In the genomic region with DNA sequence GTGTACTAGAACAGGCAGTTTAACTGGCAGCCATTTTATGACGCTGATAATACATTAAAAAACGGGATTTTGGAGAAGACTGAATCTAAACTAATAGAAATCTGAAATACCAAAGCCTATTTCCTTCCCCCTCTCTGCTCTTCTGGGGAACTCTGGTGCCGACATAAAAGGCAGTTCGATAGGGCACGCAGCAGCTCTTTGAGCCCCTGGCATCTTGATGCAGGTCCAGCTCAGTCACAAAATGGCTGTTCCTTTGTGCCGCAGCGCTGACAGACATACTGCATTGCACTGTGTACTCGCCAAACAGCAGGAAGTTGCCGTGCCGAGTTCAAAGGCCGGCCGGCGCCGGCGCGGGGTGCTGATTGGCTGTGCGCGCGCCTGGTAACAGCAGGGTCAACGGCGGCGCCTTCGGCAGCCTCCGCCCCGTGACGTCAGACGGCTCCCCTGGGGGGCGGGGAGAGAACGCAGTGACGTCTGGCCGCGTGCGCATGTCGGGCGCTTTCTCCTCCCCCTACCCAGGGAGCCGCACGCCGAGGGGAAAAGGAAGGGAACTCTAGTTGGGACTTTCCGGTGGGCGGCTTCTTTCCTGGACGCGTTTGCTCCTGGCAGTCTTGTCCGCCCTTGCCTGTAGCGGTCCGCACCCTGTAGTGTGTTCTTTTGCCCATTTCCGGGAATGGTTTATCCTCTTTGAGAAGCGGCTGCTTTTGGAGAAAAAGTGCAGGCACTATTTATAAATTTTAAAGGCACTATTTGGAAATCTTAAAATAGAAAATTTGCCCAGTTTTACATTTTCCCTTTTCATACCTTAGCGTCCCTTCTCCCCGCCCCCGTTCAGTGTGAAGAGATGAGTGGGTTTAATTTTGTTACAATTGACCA, we compare ENCODE assay signal across 8 cellular contexts. TPM values are rescaled to one million over a fixed set of nuclear protein-coding genes. Genes with fewer than 3 reads are reported as not detected.
DNase-seq lines count a peak whose midpoint lies in the region; ATAC-seq and TF ChIP-seq lines count a peak whose summit lies in the region.

No MANE protein-coding gene starts in this region.

- DNase-seq in CD4-positive, alpha-beta T cell = peak; percentile 97 to 99 (median 98)
- DNase-seq in NCI-H82 (lab: John Stamatoyannopoulos, UW) (peak; percentile 100), dorsolateral prefrontal cortex (peak; percentile 97 to 100 (median 99)), right lobe of liver (peak; percentile 99)
- peak; percentile 100 for DNase-seq in activated CD4-positive, alpha-beta memory T cell treated with anti-CD3 and anti-CD28 coated beads for 36 hours
- DNase-seq in stimulated activated CD4-positive, alpha-beta T cell treated with anti-CD3 and anti-CD28 coated beads, Interleukin-4, amount 100 ng/mL, for 24 hours = peak; percentile 98

- H3K27ac ChIP-seq in CD4-positive, alpha-beta T cell (ENCODE audit: low read depth, low read length) = peak overlapping the region; percentile 97
- peak overlapping the region; percentile 77 to 100 (median 99) for H3K27ac ChIP-seq in dorsolateral prefrontal cortex
- peak overlapping the region; percentile 98 to 99 (median 99) for H3K27ac ChIP-seq in right lobe of liver

- H3K36me3 ChIP-seq in right lobe of liver = no peaks in the 10 kb centered on the region

- H3K27me3 Mint-ChIP-seq in CD4-positive, alpha-beta T cell = no peaks in the 10 kb centered on the region
- H3K27me3 Mint-ChIP-seq in activated CD4-positive, alpha-beta memory T cell treated with anti-CD3 and anti-CD28 coated beads for 36 hours = peaks cover 3% of the 10 kb centered on the region

- no peak for TF ChIP-seq CTCF in CD4-positive, alpha-beta T cell (IDR thresholded peaks at IDR 0.05)
- TF ChIP-seq CTCF in dorsolateral prefrontal cortex (IDR thresholded peaks at IDR 0.05 in 54 of 56, conservative IDR thresholded peaks at IDR 0.05 in 2 of 56; ENCODE audit: low read depth in 1 of 56, partially characterized antibody in 56 of 56) (peak in 26 of 56 donors; percentile 7 to 41 (median 19)), right lobe of liver (IDR thresholded peaks at IDR 0.05) (no peak)

- WGBS in right lobe of liver (ENCODE audit: insufficient coverage, low coverage, low lambda C conversion rate, missing lambda C conversion rate) = 0% methylated on average over 21 of the region's 50 CpGs

- peak overlapping the region; percentile 96 for H3K4me3 Mint-ChIP-seq in CD4-positive, alpha-beta T cell
- H3K4me3 Mint-ChIP-seq in activated CD4-positive, alpha-beta memory T cell treated with anti-CD3 and anti-CD28 coated beads for 36 hours = peak overlapping the region; percentile 97

- peaks cover 73% of the 10 kb centered on the region for H3K4me1 Mint-ChIP-seq in CD4-positive, alpha-beta T cell (ENCODE audit: low read depth)
- H3K4me1 Mint-ChIP-seq in activated CD4-positive, alpha-beta memory T cell treated with anti-CD3 and anti-CD28 coated beads for 36 hours (ENCODE audit: low read depth) = peaks cover 55% of the 10 kb centered on the region

- H3K27ac Mint-ChIP-seq in CD4-positive, alpha-beta T cell = peak overlapping the region; percentile 99
- H3K27ac Mint-ChIP-seq in activated CD4-positive, alpha-beta memory T cell treated with anti-CD3 and anti-CD28 coated beads for 36 hours = peak overlapping the region; percentile 100

- intact Hi-C loops in CD4-positive, alpha-beta T cell (cut with DNase I, micrococcal nuclease) = loop anchor here in 1 of 2 experiments (5.0 kb wide), 1 partner anchor 72 kb away; no protein-coding TSS in a partner anchor
- intact Hi-C loops in activated CD4-positive, alpha-beta memory T cell treated with anti-CD3 and anti-CD28 coated beads for 36 hours (cut with micrococcal nuclease) = loop anchor here (1.0 to 5.0 kb wide), 5 partner anchors 14 to 277 kb away; no protein-coding TSS in a partner anchor
- intact Hi-C loops in dorsolateral prefrontal cortex (cut with DNase I) = loop anchor here (1.0 to 10.0 kb wide), 5 partner anchors 21 to 189 kb away; no protein-coding TSS in a partner anchor
- intact Hi-C loops in right lobe of liver (cut with DNase I) = loop anchor here in 1 of 2 donors (5.0 kb wide), 1 partner anchor 97 kb away; no protein-coding TSS in a partner anchor

- CTCF ChIA-PET in CD4-positive, alpha-beta T cell (lab: Charles Lee) = interaction anchor here (0.9 to 7.4 kb wide), 3 partner anchors 12 to 107 kb away, joined by 3 to 59 read pairs (median 51); no protein-coding TSS in a partner anchor
- CTCF ChIA-PET in activated CD4-positive, alpha-beta memory T cell treated with anti-CD3 and anti-CD28 coated beads for 36 hours (lab: Charles Lee) = interaction anchor here (0.7 to 5.6 kb wide), 6 partner anchors 8 to 96 kb away, joined by 3 to 69 read pairs (median 4); no protein-coding TSS in a partner anchor

- H3K4me3 ChIP-seq in dorsolateral prefrontal cortex (peak overlapping the region; percentile 45 to 97 (median 73)), right lobe of liver (peak overlapping the region; percentile 52 to 64 (median 63))

- no peaks in the 10 kb centered on the region for H3K27me3 ChIP-seq in CD4-positive, alpha-beta T cell (ENCODE audit: control insufficient read depth, insufficient read depth, low read length)
- no peaks in the 10 kb centered on the region for H3K27me3 ChIP-seq in dorsolateral prefrontal cortex
- no peaks in the 10 kb centered on the region for H3K27me3 ChIP-seq in right lobe of liver

- peaks cover 5% of the 10 kb centered on the region for H3K9me3 Mint-ChIP-seq in CD4-positive, alpha-beta T cell
- peaks cover 4% of the 10 kb centered on the region for H3K9me3 Mint-ChIP-seq in activated CD4-positive, alpha-beta memory T cell treated with anti-CD3 and anti-CD28 coated beads for 36 hours

- peak; percentile 98 for TF ChIP-seq POLR2A in right lobe of liver (IDR thresholded peaks at IDR 0.05)

- H3K36me3 Mint-ChIP-seq in CD4-positive, alpha-beta T cell (ENCODE audit: low read depth) = peaks cover 89% of the 10 kb centered on the region
- peaks cover 68% of the 10 kb centered on the region for H3K36me3 Mint-ChIP-seq in activated CD4-positive, alpha-beta memory T cell treated with anti-CD3 and anti-CD28 coated beads for 36 hours

- no peaks in the 10 kb centered on the region for H3K9me3 ChIP-seq in CD4-positive, alpha-beta T cell (ENCODE audit: control insufficient read depth, low read length)
- H3K9me3 ChIP-seq in right lobe of liver = no peaks in the 10 kb centered on the region

- H3K4me1 ChIP-seq in right lobe of liver = peaks cover 0 to 41% (median 3%) of the 10 kb centered on the region in 4 donors

- POLR2A ChIA-PET in CD4-positive, alpha-beta T cell (lab: Charles Lee) = interaction anchor here (1.0 to 11.6 kb wide), 9 partner anchors 15 to 107 kb away, joined by 3 to 1007 read pairs (median 29); no protein-coding TSS in a partner anchor
- POLR2A ChIA-PET in activated CD4-positive, alpha-beta memory T cell treated with anti-CD3 and anti-CD28 coated beads for 36 hours (lab: Charles Lee) = interaction anchor here (0.9 to 11.6 kb wide), 10 partner anchors 11 to 107 kb away, joined by 3 to 733 read pairs (median 12); no protein-coding TSS in a partner anchor

- peak; percentile 78 for ATAC-seq in CD4-positive, alpha-beta T cell (ENCODE audit: poor library complexity)
- ATAC-seq in GM19452 (IDR thresholded peaks at IDR 0.05; ENCODE audit: unreplicated experiment) (peak; percentile 78), HG03575 (IDR thresholded peaks at IDR 0.05; ENCODE audit: extremely low read depth, insufficient number of reproducible peaks, low FRiP score, unreplicated experiment) (peak; percentile 30), right lobe of liver (peak; percentile 73 to 91 (median 82))

RNA-seq across cellular contexts. Expression of gene CHD2, which starts 4.1 kb away (rescaled TPM):
- 100 to 1,000 TPM; 615 to 660 TPM for total RNA-seq in CD4-positive, alpha-beta T cell
- total RNA-seq in activated CD4-positive, alpha-beta memory T cell treated with anti-CD3 and anti-CD28 coated beads for 36 hours = 100 to 1,000 TPM; 113 to 121 TPM
- total RNA-seq in dorsolateral prefrontal cortex (100 to 1,000 TPM; 120 to 227 (median 167) TPM), right lobe of liver (10 to 100 TPM; 41.4 to 65.0 (median 56.6) TPM)

Comparison
In these comparisons a context has a peak if more than half of its experiments do, and no peak if none do; other contexts are left out.
1. Peak in every context shown above with its lines: DNase-seq, ATAC-seq, H3K4me3 ChIP-seq and H3K27ac ChIP-seq.
2. ATAC-seq: peak in every context shown above with its lines; median percentile 82 in right lobe of liver; 78 in CD4-positive, alpha-beta T cell; 78 in GM19452; 30 in HG03575.